In genomic region chr14:39169541-39169900, GRCh38 we compare ENCODE assay signal across 8 cellular contexts. TPM values are rescaled to one million over a fixed set of nuclear protein-coding genes. Genes with fewer than 3 reads are reported as not detected.
DNase-seq lines count a peak whose midpoint lies in the region; ATAC-seq and TF ChIP-seq lines count a peak whose summit lies in the region.

No MANE protein-coding gene starts in this region.

- no peak for TF ChIP-seq EP300 in esophagus muscularis mucosa (IDR thresholded peaks at IDR 0.05)

- WGBS in esophagus muscularis mucosa, result under 1% methylated on average over 7 of the region's 7 CpGs

- intact Hi-C loops in esophagus muscularis mucosa (cut with DNase I), result loop anchor here (5.0 kb wide), 1 partner anchor 98 kb away; no protein-coding TSS in a partner anchor

- peak overlapping the region; percentile 92 for H3K9ac ChIP-seq in SK-N-MC (ENCODE audit: insufficient read length)

- ATAC-seq in GM19372 (IDR thresholded peaks at IDR 0.05; ENCODE audit: low read depth, unreplicated experiment) (peak; percentile 4), GM21786 (IDR thresholded peaks at IDR 0.05; ENCODE audit: unreplicated experiment) (no peak)

- no peak for TF ChIP-seq CTCF in esophagus muscularis mucosa (IDR thresholded peaks at IDR 0.05)

- in situ Hi-C loops in ACHN (cut with HindIII; ENCODE audit: low pct_ligation_motif_present, low pct_unique_long_range_greater_than_20kb, low sequenced_read_pairs), result no loop called here

- H2AFZ ChIP-seq in neuron (ENCODE audit: low read depth, low read length), result peak overlapping the region; percentile 38

- H3K36me3 ChIP-seq in SK-N-MC (ENCODE audit: insufficient read depth, low read length) (peaks cover 6% of the 10 kb centered on the region), esophagus muscularis mucosa (peaks cover 0 to 13% (median 2%) of the 10 kb centered on the region in 4 donors), neuron (ENCODE audit: insufficient read depth, low read length) (peaks cover 11% of the 10 kb centered on the region)

- H3K4me1 ChIP-seq in esophagus muscularis mucosa (peaks cover 27 to 58% (median 50%) of the 10 kb centered on the region in 4 donors), neuron (ENCODE audit: insufficient read depth, low read length) (peaks cover 20% of the 10 kb centered on the region)

- H3K27me3 ChIP-seq in esophagus muscularis mucosa, result no peaks in the 10 kb centered on the region
- H3K27me3 ChIP-seq in neuron (ENCODE audit: insufficient read depth, low read length), result no peaks in the 10 kb centered on the region

- no peak for TF ChIP-seq POLR2A in esophagus muscularis mucosa (IDR thresholded peaks at IDR 0.05; ENCODE audit: low read depth)

- H3K4me3 ChIP-seq in SK-N-MC (peak overlapping the region; percentile 95), esophagus muscularis mucosa (peak overlapping the region; percentile 85 to 95 (median 92)), neuron (ENCODE audit: low read length) (peak overlapping the region; percentile 67)

- H3K27ac ChIP-seq in SK-N-MC (0 out of 2 replicates have a peak overlapping the region, but pooled peaks have one; percentile 90), esophagus muscularis mucosa (replicated peaks in 1 of 4) (peak overlapping the region; percentile 95 to 98 (median 96))

- no peaks in the 10 kb centered on the region for H3K9me3 ChIP-seq in SK-N-MC (ENCODE audit: low read depth, low read length)
- H3K9me3 ChIP-seq in esophagus muscularis mucosa, result no peaks in the 10 kb centered on the region
- no peaks in the 10 kb centered on the region for H3K9me3 ChIP-seq in neuron (ENCODE audit: low read length)

- DNase-seq in ACHN, result peak; percentile 19
- no peak for DNase-seq in SK-N-MC (ENCODE audit: low read depth, low spot score)
- no peak for DNase-seq in esophagus muscularis mucosa (ENCODE audit: extremely low spot score)
- DNase-seq in islet precursor cell, result no peak
- DNase-seq in NCI-H524 treated with DMSO at 0.1 percent for 48 hours (lab: John Stamatoyannopoulos, UW), result no peak

RNA-seq across cellular contexts. Expression of gene TRAPPC6B, which starts 0.6 kb away (rescaled TPM):
- 10 to 100 TPM; 23.9 to 40.3 (median 30.4) TPM for total RNA-seq in esophagus muscularis mucosa

RNA-seq across cellular contexts. Expression of gene PNN, which starts 5.5 kb away (rescaled TPM):
- total RNA-seq in esophagus muscularis mucosa, result 10 to 100 TPM; 21.0 to 32.8 (median 21.6) TPM

RNA-seq across cellular contexts. Expression of gene GEMIN2, which starts 55.4 kb away (rescaled TPM):
- total RNA-seq in esophagus muscularis mucosa, result 10 to 100 TPM; 13.7 to 20.1 (median 17.7) TPM
